26 cellular contexts compared by ENCODE assay signal in genomic region chr3:101624857-101625256, GRCh38.
"Had no signal": no experiment of that assay in that cellular context is flagged by ENCODE, and none has a peak within 500 bp of the region (broad histone marks: within the 10 kb centered on the region; RNA-seq: fewer than 3 reads in every experiment).

No MANE protein-coding gene starts in this region.

- H3K36me3 ChIP-seq: SJSA1 had no signal

- H3K4me2 ChIP-seq: KMS-11 had no signal

- H3K27me3 ChIP-seq: SJSA1 had no signal

- H3K4me1 ChIP-seq: SJSA1 had no signal

- FAIRE-seq: RCC 7860 had no signal

- DNase-seq: IMR-90, Kasumi-1, MM.1S, MV-4-11, NCI-H1048, NCI-H1105, NCI-H1417 treated with DMSO at 0.1 percent for 48 hours, NCI-H146, NCI-H1694 treated with DMSO at 0.1 percent for 48 hours, NCI-H1930, NCI-H2081, NCI-H2107, NCI-H2171, NCI-H226, NCI-H446, NCI-H510A, NCI-H524 treated with DMSO at 0.1 percent for 48 hours, NCI-H69, NCI-H774, Right ventricle myocardium superior, RPMI8226, SIG-M5 had no signal

- H3K9ac ChIP-seq: KMS-11 had no signal

- H3K9me3 ChIP-seq: SJSA1 had no signal

- H3K4me3 ChIP-seq: SJSA1, SK-N-MC had no signal

- H3K27ac ChIP-seq: KMS-11, SJSA1, SK-N-MC had no signal
